Comparison of ENCODE assay signal across 8 cellular contexts in the genomic region with DNA sequence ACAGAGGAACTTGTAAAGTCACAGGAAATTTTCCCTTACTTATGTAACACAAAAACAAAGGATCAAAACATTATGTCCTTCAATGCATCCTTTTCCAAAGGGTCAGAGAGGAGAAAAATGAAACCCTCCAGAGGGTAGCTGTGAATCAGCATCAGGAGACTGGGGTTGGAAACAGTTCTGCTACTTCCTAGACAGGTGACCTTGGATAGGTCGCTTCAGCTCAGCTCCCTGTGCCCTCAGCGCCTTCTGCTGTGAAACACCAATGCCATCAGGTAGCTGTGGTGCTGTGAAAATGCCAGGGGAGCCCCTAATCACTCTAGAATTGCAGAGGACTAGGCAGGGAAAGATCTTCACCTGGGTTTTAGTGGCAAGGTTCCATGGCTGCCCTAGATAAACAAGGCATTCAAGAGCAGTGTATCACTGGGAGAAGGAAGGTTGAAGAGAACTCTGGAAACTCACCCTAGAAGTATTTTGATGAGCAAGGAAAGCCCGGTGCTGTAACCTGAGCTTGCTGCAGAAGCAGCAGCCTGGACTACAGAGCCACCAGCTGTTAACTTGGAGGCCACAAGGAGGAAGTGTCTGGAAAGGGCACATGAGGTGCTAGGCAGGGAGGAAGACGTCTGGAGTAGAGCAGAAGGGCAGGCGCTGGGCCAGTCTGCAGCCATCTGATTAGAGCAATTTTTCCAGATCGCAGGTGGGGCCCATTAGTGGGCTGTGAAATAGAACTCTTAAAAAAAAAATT.
A peak's percentile ranks its signal among the peaks of the same experiment; 100 is the strongest.
DNase-seq lines count a peak whose midpoint lies in the region; ATAC-seq and TF ChIP-seq lines count a peak whose summit lies in the region.

No MANE protein-coding gene starts in this region.

- H3K9me3 ChIP-seq in lower lobe of right lung, result no peaks in the 10 kb centered on the region

- H3K36me3 Mint-ChIP-seq in immature natural killer cell, result peaks cover 17 to 36% (median 17%) of the 10 kb centered on the region in 3 donors

- H3K36me3 ChIP-seq in lower lobe of right lung, result peaks cover 57% of the 10 kb centered on the region

- H3K4me1 ChIP-seq in lower lobe of right lung, result peaks cover 27% of the 10 kb centered on the region

- TF ChIP-seq CTCF in cardiac fibroblast (IDR thresholded peaks at IDR 0.05; ENCODE audit: low read depth, low read length) (peak; percentile 28), lower lobe of right lung (IDR thresholded peaks at IDR 0.05) (no peak), GM20000 (IDR thresholded peaks at IDR 0.05; ENCODE audit: extremely low read depth, missing control alignments) (no peak)

- intact Hi-C loops in lower lobe of right lung (cut with DNase I), result no loop called here

- H3K4me3 ChIP-seq in cardiac fibroblast (replicated peaks in 1 of 2; ENCODE audit: low read depth in 2 of 2, low read length in 2 of 2) (no peak overlapping the region), lower lobe of right lung (no peak overlapping the region)

- no peaks in the 10 kb centered on the region for H3K4me1 Mint-ChIP-seq in immature natural killer cell

- H3K27ac Mint-ChIP-seq in immature natural killer cell, result peak overlapping the region in 1 of 6 donors; percentile 36

- H3K27me3 Mint-ChIP-seq in immature natural killer cell (ENCODE audit: low read depth in 3 of 3), result peaks cover 0 to 1% (median 0%) of the 10 kb centered on the region in 3 donors

- DNase-seq in ELR (ENCODE audit: low read depth) (peak; percentile 95), NCI-H2196 (lab: John Stamatoyannopoulos, UW; ENCODE audit: unreplicated experiment) (peak; percentile 71), cardiac fibroblast (ENCODE audit: low read depth in 2 of 2) (peak; percentile 60 to 83), lower lobe of right lung (peak; percentile 58), GM20000 (ENCODE audit: low spot score) (no peak), immature natural killer cell (no peak)

- no peak overlapping the region for H3K4me3 Mint-ChIP-seq in immature natural killer cell

- no peaks in the 10 kb centered on the region for H3K27me3 ChIP-seq in lower lobe of right lung (ENCODE audit: low read depth)

- ATAC-seq in lower lobe of right lung (peak; percentile 65 to 67), HG03378 (IDR thresholded peaks at IDR 0.05; ENCODE audit: unreplicated experiment) (no peak), GM21390 (IDR thresholded peaks at IDR 0.05; ENCODE audit: unreplicated experiment) (no peak)

- peaks cover 0 to 2% (median 0%) of the 10 kb centered on the region in 6 donors for H3K9me3 Mint-ChIP-seq in immature natural killer cell

- no peak overlapping the region for H3K27ac ChIP-seq in lower lobe of right lung

Comparison
In these comparisons a context has a peak if more than half of its experiments do, and no peak if none do; other contexts are left out.
1. DNase-seq: peak in ELR (single experiment), NCI-H2196 (single experiment), cardiac fibroblast (2 of 2) and lower lobe of right lung (single experiment); none in GM20000 (single experiment) and immature natural killer cell (0 of 3).
2. ATAC-seq: peak in lower lobe of right lung (2 of 2); none in HG03378 (single experiment) and GM21390 (single experiment).